8 cellular contexts compared by ENCODE assay signal in the genomic region with DNA sequence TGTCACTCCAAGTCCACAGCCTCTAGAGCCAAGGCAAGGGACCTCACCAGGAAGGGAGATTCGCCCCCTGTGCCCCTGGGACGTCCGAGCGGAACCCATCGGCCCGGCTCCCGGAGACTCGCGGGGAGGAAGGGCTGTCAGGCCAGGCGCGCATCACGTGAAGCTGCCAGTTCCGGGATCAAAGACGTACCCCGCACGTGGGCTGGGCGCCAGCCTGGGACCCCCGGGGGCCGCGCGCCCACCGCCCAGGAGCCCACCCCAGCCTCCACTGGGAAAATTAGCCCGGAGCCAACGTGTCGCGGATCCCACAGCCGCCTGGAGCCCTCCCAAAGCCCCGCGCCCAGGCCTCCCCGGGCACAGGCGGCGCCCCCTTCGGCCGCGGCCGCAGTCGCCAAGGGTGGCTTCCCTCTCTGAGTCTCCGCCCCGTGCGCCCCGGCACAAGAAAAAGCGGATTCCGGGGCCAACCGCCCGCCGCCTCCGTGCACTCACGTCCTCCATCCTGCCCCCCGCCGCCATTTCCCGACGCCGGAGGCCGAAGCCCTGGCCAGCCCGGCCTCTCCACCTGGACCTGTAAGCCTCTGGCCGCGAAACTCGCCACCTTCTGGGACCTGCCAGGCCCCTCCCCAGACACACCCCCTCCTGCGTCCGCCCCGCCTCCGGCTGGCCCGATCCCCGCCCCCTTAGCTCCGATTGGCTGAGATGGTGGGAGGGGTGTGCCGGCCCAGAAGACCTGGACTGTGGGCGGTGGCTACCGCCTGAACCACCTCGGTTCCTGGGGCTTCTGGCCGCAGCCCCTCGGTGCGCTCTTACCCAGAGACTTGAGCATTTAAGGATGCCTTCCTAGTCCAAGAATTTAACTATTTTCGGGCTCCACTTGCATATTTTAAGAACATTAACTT. TPM values are rescaled to one million over a fixed set of nuclear protein-coding genes. Genes with fewer than 3 reads are reported as not detected.
DNase-seq lines count a peak whose midpoint lies in the region; ATAC-seq and TF ChIP-seq lines count a peak whose summit lies in the region.

A gene (minus strand): TSS at position 603 of the 899 bp plus-strand sequence. CDS start 87 bp downstream, at position 516.

- peak within 1 kb of the TSS; percentile 70 to 89 for H3K4me3 ChIP-seq in CD4-positive, alpha-beta memory T cell (ENCODE audit: low read length in 2 of 2)
- peak within 1 kb of the TSS; percentile 92 for H3K4me3 ChIP-seq in lung

- DNase-seq in CD4-positive, alpha-beta memory T cell: peak; percentile 90 to 95 (median 91)
- peak; percentile 92 for DNase-seq in NCI-H82 (lab: John Stamatoyannopoulos, UW)
- DNase-seq in activated CD8-positive, alpha-beta memory T cell treated with anti-CD3 and anti-CD28 coated beads for 1 hour (ENCODE audit: extremely low read depth in 1 of 2, low read depth in 1 of 2): peak; percentile 75 to 92
- peak; percentile 87 for DNase-seq in effector CD4-positive, alpha-beta T cell
- DNase-seq in lung (ENCODE audit: low spot score): peak; percentile 96
- DNase-seq in stimulated activated CD4-positive, alpha-beta T cell treated with anti-CD3 and anti-CD28 coated beads, TNF-alpha, amount 100 ng/mL, for 4 hours (ENCODE audit: low read depth in 3 of 3): peak; percentile 83 to 90 (median 84)

- H3K27ac Mint-ChIP-seq in CD4-positive, alpha-beta memory T cell: peak within 1 kb of the TSS; percentile 84 to 97 (median 95)

- CTCF ChIA-PET in CD4-positive, alpha-beta memory T cell (lab: Charles Lee; ENCODE audit: partially characterized antibody): interaction anchor here (0.7 to 4.1 kb wide), 26 partner anchors 8 to 1617 kb away, joined by 3 to 26 read pairs (median 4); a partner anchor contains a TSS

- no peaks in the 10 kb centered on the region for H3K27me3 ChIP-seq in CD4-positive, alpha-beta memory T cell (ENCODE audit: insufficient read depth, low read length)
- no peaks in the 10 kb centered on the region for H3K27me3 ChIP-seq in lung (ENCODE audit: control insufficient read depth, insufficient read depth)

- TF ChIP-seq CTCF in lung (IDR thresholded peaks at IDR 0.05; ENCODE audit: control extremely low read depth, extremely low read depth): no peak

- peaks cover 12 to 27% (median 17%) of the 10 kb centered on the region in 4 donors for H3K4me1 Mint-ChIP-seq in CD4-positive, alpha-beta memory T cell

- H3K4me1 ChIP-seq in CD4-positive, alpha-beta memory T cell (ENCODE audit: insufficient read depth, low read length): peaks cover 19% of the 10 kb centered on the region
- peaks cover 0 to 3% of the 10 kb centered on the region in 2 donors for H3K4me1 ChIP-seq in lung (ENCODE audit: control insufficient read depth in 2 of 2, insufficient read depth in 2 of 2, low read length in 2 of 2)

- ATAC-seq in GM19438 (IDR thresholded peaks at IDR 0.05; ENCODE audit: low read depth, unreplicated experiment) (peak; percentile 97), HG03575 (IDR thresholded peaks at IDR 0.05; ENCODE audit: extremely low read depth, insufficient number of reproducible peaks, low FRiP score, unreplicated experiment) (peak; percentile 90), lung (ENCODE audit: insufficient read depth, low FRiP score) (peak; percentile 99)

- peaks cover 0 to 8% of the 10 kb centered on the region in 2 donors for H3K36me3 Mint-ChIP-seq in CD4-positive, alpha-beta memory T cell

- WGBS in lung, 2 donors: 0% methylated on average over 66 to 73 of the region's 73 CpGs

- H3K9me3 ChIP-seq in CD4-positive, alpha-beta memory T cell (ENCODE audit: control insufficient read depth in 1 of 2, low read length in 2 of 2): no peaks in the 10 kb centered on the region
- H3K9me3 ChIP-seq in lung (ENCODE audit: control insufficient read depth in 2 of 2, insufficient read depth in 1 of 2, low read length in 1 of 2): no peaks in the 10 kb centered on the region

- intact Hi-C loops in CD4-positive, alpha-beta memory T cell (cut with micrococcal nuclease): loop anchor here (1.0 to 5.0 kb wide), 5 partner anchors 95 to 1946 kb away; a partner anchor contains a TSS

- H3K9me3 Mint-ChIP-seq in CD4-positive, alpha-beta memory T cell: peaks cover 0 to 2% (median 0%) of the 10 kb centered on the region in 8 donors

- peak within 1 kb of the TSS; percentile 74 for H3K27ac ChIP-seq in CD4-positive, alpha-beta memory T cell (ENCODE audit: low read depth, low read length)
- H3K27ac ChIP-seq in lung (ENCODE audit: low read depth in 1 of 2, low read length in 1 of 2): peak within 1 kb of the TSS; percentile 92 to 96

- no peaks in the 10 kb centered on the region for H3K36me3 ChIP-seq in CD4-positive, alpha-beta memory T cell (ENCODE audit: insufficient read depth, low read length)
- H3K36me3 ChIP-seq in lung (ENCODE audit: control insufficient read depth in 2 of 2, insufficient read depth in 2 of 2, low read length in 2 of 2): no peaks in the 10 kb centered on the region

- H3K27me3 Mint-ChIP-seq in CD4-positive, alpha-beta memory T cell: peaks cover 0 to 2% of the 10 kb centered on the region in 2 donors

- peak within 1 kb of the TSS; percentile 86 to 98 (median 92) for H3K4me3 Mint-ChIP-seq in CD4-positive, alpha-beta memory T cell

- POLR2A ChIA-PET in CD4-positive, alpha-beta memory T cell (lab: Charles Lee; ENCODE audit: partially characterized antibody): interaction anchor here (0.7 to 2.1 kb wide), 7 partner anchors 8 to 1618 kb away, joined by 3 to 27 read pairs (median 4); a partner anchor contains a TSS

RNA-seq across cellular contexts. Expression of the gene that starts here (rescaled TPM):
- 10 to 100 TPM; 11.5 to 11.6 TPM for total RNA-seq in CD4-positive, alpha-beta memory T cell
- 10 to 100 TPM; 15.7 to 18.7 TPM for polyA plus RNA-seq in CD4-positive, alpha-beta memory T cell
- 10 to 100 TPM; 16.0 to 16.4 TPM for total RNA-seq in lung
- 10 to 100 TPM in 1 of 2 donors, 1 to 10 TPM in 1; 8.9 to 14.3 TPM for polyA plus RNA-seq in lung

Comparison
In these comparisons a context has a peak if more than half of its experiments do, and no peak if none do; other contexts are left out.
1. Peak in every context shown above with its lines: DNase-seq, ATAC-seq, H3K4me3 ChIP-seq and H3K27ac ChIP-seq.